ENCODE assay signal across 31 cellular contexts in genomic region chr4:183129675-183130074, GRCh38. TPM values are rescaled to one million over a fixed set of nuclear protein-coding genes. Genes with fewer than 3 reads are reported as not detected.
A peak's percentile ranks its signal among the peaks of the same experiment; 100 is the strongest.
DNase-seq lines count a peak whose midpoint lies in the region; ATAC-seq, FAIRE-seq and TF ChIP-seq lines count a peak whose summit lies in the region.
"Had no signal": no experiment of that assay in that cellular context is flagged by ENCODE, and none has a peak within 500 bp of the region (broad histone marks: within the 10 kb centered on the region; RNA-seq: fewer than 3 reads in every experiment).

No MANE protein-coding gene starts in this region.

- no peaks in the 10 kb centered on the region for H3K36me3 ChIP-seq in mammary epithelial cell (ENCODE audit: insufficient read depth, low read length)
- H3K36me3 ChIP-seq in CD8-positive, alpha-beta T cell (ENCODE audit: insufficient read depth, low read length): no peaks in the 10 kb centered on the region
- H3K36me3 ChIP-seq: lower lobe of right lung had no signal

- peak overlapping the region; percentile 33 for H3K27ac Mint-ChIP-seq in MCF 10A (ENCODE audit: low read depth, unreplicated experiment)
- no peak overlapping the region for H3K27ac Mint-ChIP-seq in CD8-positive, alpha-beta T cell
- no peak overlapping the region for H3K27ac Mint-ChIP-seq in immature natural killer cell
- H3K27ac Mint-ChIP-seq in type B pancreatic cell: no peak overlapping the region
- H3K27ac Mint-ChIP-seq: activated naive CD8-positive, alpha-beta T cell treated with anti-CD3 and anti-CD28 coated beads, Interleukin-2, amount 50 U/mL, for 24 hours; dendritic cell treated with granulocyte-macrophage colony-stimulating factor and Interleukin-4, amounts not matched to agents 40 ng/mL and 50 ng/mL, for 4 days; endodermal cell; stimulated activated naive B cell treated with anti-CD40 and anti-IgM and Interleukin-4, amounts not matched to agents 10 μg/mL and 1 μg/mL and 100 μg/mL, for 72 hours had no signal

- CTCF ChIA-PET in MCF 10A (lab: Yijun Ruan, JAX) (interaction anchor here (0.6 kb wide), 2 partner anchors 27 to 31 kb away, joined by 3 to 4 read pairs; partner anchors contain the start of gene WWC2), mammary epithelial cell (lab: Charles Lee; ENCODE audit: low non-redundant PET) (no interaction called here)
- CTCF ChIA-PET in CD8-positive, alpha-beta T cell (lab: Charles Lee): no interaction called here

- H3K27me3 Mint-ChIP-seq in MCF 10A (ENCODE audit: insufficient read depth, unreplicated experiment): no peaks in the 10 kb centered on the region
- peaks cover 7% of the 10 kb centered on the region for H3K27me3 Mint-ChIP-seq in CD8-positive, alpha-beta T cell (ENCODE audit: low read depth)
- H3K27me3 Mint-ChIP-seq in immature natural killer cell (ENCODE audit: low read depth in 3 of 3): peaks cover 0 to 2% (median 2%) of the 10 kb centered on the region in 3 donors
- no peaks in the 10 kb centered on the region for H3K27me3 Mint-ChIP-seq in type B pancreatic cell
- H3K27me3 Mint-ChIP-seq: dendritic cell treated with granulocyte-macrophage colony-stimulating factor and Interleukin-4, amounts not matched to agents 40 ng/mL and 50 ng/mL, for 4 days had no signal

- no peaks in the 10 kb centered on the region for H4K20me1 ChIP-seq in mammary epithelial cell (ENCODE audit: insufficient read depth, low read length)

- 100% methylated on average over 2 of the region's 2 CpGs for WGBS in mammary epithelial cell (ENCODE audit: low coverage, missing lambda C conversion rate)

- TF ChIP-seq CTCF in MCF 10A (IDR thresholded peaks at IDR 0.05; ENCODE audit: unreplicated experiment): no peak
- TF ChIP-seq CTCF in mammary epithelial cell (conservative IDR thresholded peaks at IDR 0.05 in 1 of 2, IDR thresholded peaks at IDR 0.05 in 1 of 2; ENCODE audit: extremely low read depth in 1 of 2, insufficient read depth in 1 of 2, low read depth in 1 of 2, low read length in 2 of 2): no peak
- no peak for TF ChIP-seq CTCF in VCaP (conservative IDR thresholded peaks at IDR 0.05)
- no peak for TF ChIP-seq CTCF in CD8-positive, alpha-beta T cell (IDR thresholded peaks at IDR 0.05)
- no peak for TF ChIP-seq CTCF in type B pancreatic cell (conservative IDR thresholded peaks at IDR 0.05)

- H2AFZ ChIP-seq in mammary epithelial cell (ENCODE audit: low read depth, low read length): no peak overlapping the region

- peak; percentile 6 for FAIRE-seq in H54 (lab: Jason Lieb, UNC)
- FAIRE-seq: GM12891, H1, small intestine, urothelium cell line had no signal

- H3K9me3 Mint-ChIP-seq in MCF 10A (ENCODE audit: unreplicated experiment) (no peaks in the 10 kb centered on the region), immature natural killer cell (no peaks in the 10 kb centered on the region), type B pancreatic cell (no peaks in the 10 kb centered on the region)
- no peaks in the 10 kb centered on the region for H3K9me3 Mint-ChIP-seq in CD8-positive, alpha-beta T cell
- H3K9me3 Mint-ChIP-seq: activated naive CD8-positive, alpha-beta T cell treated with anti-CD3 and anti-CD28 coated beads, Interleukin-2, amount 50 U/mL, for 24 hours; activated T-cell treated with anti-CD3 and anti-CD28 coated beads, Interleukin-2, amount 50 U/mL, for 4 hours; central memory CD8-positive, alpha-beta T cell; dendritic cell treated with granulocyte-macrophage colony-stimulating factor and Interleukin-4, amounts not matched to agents 40 ng/mL and 50 ng/mL, for 4 days; endodermal cell; nephron; stimulated activated naive B cell treated with anti-CD40 and anti-IgM and Interleukin-4, amounts not matched to agents 10 μg/mL and 1 μg/mL and 100 μg/mL, for 72 hours had no signal

- H3K4me2 ChIP-seq in mammary epithelial cell (ENCODE audit: insufficient read depth, low read depth, low read length): no peak overlapping the region
- H3K4me2 ChIP-seq: KMS-11 had no signal

- TF ChIP-seq POLR2A in H54 (IDR thresholded peaks at IDR 0.05; ENCODE audit: low read depth, low read length): no peak

- H3K9me3 ChIP-seq in mammary epithelial cell (replicated peaks; ENCODE audit: insufficient read depth, low read length): no peaks in the 10 kb centered on the region
- H3K9me3 ChIP-seq in CD8-positive, alpha-beta T cell (ENCODE audit: low read length): no peaks in the 10 kb centered on the region
- H3K9me3 ChIP-seq: lower lobe of right lung had no signal

- in situ Hi-C loops in mammary epithelial cell (cut with MboI; ENCODE audit: low sequenced_read_pairs in 2 of 2): no loop called here

- no peak for DNase-seq in MCF 10A (ENCODE audit: unreplicated experiment)
- no peak for DNase-seq in mammary epithelial cell
- no peak for DNase-seq in H54 (ENCODE audit: insufficient read length, low spot score)
- peak; percentile 58 for DNase-seq in pons (ENCODE audit: low spot score)
- no peak for DNase-seq in CD8-positive, alpha-beta T cell
- DNase-seq in immature natural killer cell: no peak
- no peak for DNase-seq in type B pancreatic cell (ENCODE audit: extremely low spot score, unreplicated experiment)
- DNase-seq: activated naive CD8-positive, alpha-beta T cell treated with anti-CD3 and anti-CD28 coated beads, Interleukin-2, amount 50 U/mL, for 24 hours; activated T-cell treated with anti-CD3 and anti-CD28 coated beads, Interleukin-2, amount 50 U/mL, for 4 hours; AML-193; endodermal cell; kidney; lower lobe of right lung; MM.1S; NCI-H1436; NCI-H2081; NCI-H226; NCI-H526 treated with DMSO at 0.1 percent for 48 hours; small intestine; stimulated activated naive B cell treated with anti-CD40 and anti-IgM and Interleukin-4, amounts not matched to agents 10 μg/mL and 1 μg/mL and 100 μg/mL, for 72 hours; T1000 had no signal

- no peak overlapping the region for H3K4me3 ChIP-seq in mammary epithelial cell (replicated peaks in 1 of 3; ENCODE audit: insufficient read depth in 1 of 3, low read depth in 2 of 3, low read length in 3 of 3)
- H3K4me3 ChIP-seq in CD8-positive, alpha-beta T cell (ENCODE audit: low read depth, low read length): no peak overlapping the region
- H3K4me3 ChIP-seq: lower lobe of right lung had no signal

- H3K4me3 Mint-ChIP-seq in MCF 10A (ENCODE audit: unreplicated experiment) (no peak overlapping the region), immature natural killer cell (no peak overlapping the region), type B pancreatic cell (no peak overlapping the region)
- no peak overlapping the region for H3K4me3 Mint-ChIP-seq in CD8-positive, alpha-beta T cell
- H3K4me3 Mint-ChIP-seq: activated naive CD8-positive, alpha-beta T cell treated with anti-CD3 and anti-CD28 coated beads, Interleukin-2, amount 50 U/mL, for 24 hours; activated T-cell treated with anti-CD3 and anti-CD28 coated beads, Interleukin-2, amount 50 U/mL, for 4 hours; central memory CD8-positive, alpha-beta T cell; dendritic cell treated with granulocyte-macrophage colony-stimulating factor and Interleukin-4, amounts not matched to agents 40 ng/mL and 50 ng/mL, for 4 days; endodermal cell; nephron; stimulated activated naive B cell treated with anti-CD40 and anti-IgM and Interleukin-4, amounts not matched to agents 10 μg/mL and 1 μg/mL and 100 μg/mL, for 72 hours had no signal

- no peak for ATAC-seq in CD8-positive, alpha-beta T cell
- ATAC-seq: activated naive CD8-positive, alpha-beta T cell treated with anti-CD3 and anti-CD28 coated beads, Interleukin-2, amount 50 U/mL, for 24 hours; activated T-cell treated with anti-CD3 and anti-CD28 coated beads, Interleukin-2, amount 50 U/mL, for 4 hours; esophagus mucosa; stimulated activated naive B cell treated with anti-CD40 and anti-IgM and Interleukin-4, amounts not matched to agents 10 μg/mL and 1 μg/mL and 100 μg/mL, for 72 hours had no signal

- dilution Hi-C loops in mammary epithelial cell (cut with HindIII; ENCODE audit: low sequenced_read_pairs): no loop called here

- no peak overlapping the region for H3K9ac ChIP-seq in mammary epithelial cell (ENCODE audit: insufficient read depth, low read length)
- H3K9ac ChIP-seq: KMS-11 had no signal

- no peaks in the 10 kb centered on the region for H3K36me3 Mint-ChIP-seq in MCF 10A (ENCODE audit: insufficient read depth, unreplicated experiment)
- no peaks in the 10 kb centered on the region for H3K36me3 Mint-ChIP-seq in CD8-positive, alpha-beta T cell
- H3K36me3 Mint-ChIP-seq in immature natural killer cell: no peaks in the 10 kb centered on the region
- H3K36me3 Mint-ChIP-seq in type B pancreatic cell: no peaks in the 10 kb centered on the region
- H3K36me3 Mint-ChIP-seq: stimulated activated naive B cell treated with anti-CD40 and anti-IgM and Interleukin-4, amounts not matched to agents 10 μg/mL and 1 μg/mL and 100 μg/mL, for 72 hours had no signal

- H3K4me1 Mint-ChIP-seq in MCF 10A (ENCODE audit: insufficient read depth, unreplicated experiment) (peaks cover 42% of the 10 kb centered on the region), immature natural killer cell (peaks cover 0 to 1% of the 10 kb centered on the region in 2 donors), type B pancreatic cell (ENCODE audit: unreplicated experiment) (no peaks in the 10 kb centered on the region)
- no peaks in the 10 kb centered on the region for H3K4me1 Mint-ChIP-seq in CD8-positive, alpha-beta T cell (ENCODE audit: low read depth)
- H3K4me1 Mint-ChIP-seq: activated naive CD8-positive, alpha-beta T cell treated with anti-CD3 and anti-CD28 coated beads, Interleukin-2, amount 50 U/mL, for 24 hours; central memory CD8-positive, alpha-beta T cell; stimulated activated naive B cell treated with anti-CD40 and anti-IgM and Interleukin-4, amounts not matched to agents 10 μg/mL and 1 μg/mL and 100 μg/mL, for 72 hours had no signal

- BruUV-seq in MCF 10A (replicated peaks; lab: Mats Ljungman, UMichigan) (no TSS peak), mammary epithelial cell (replicated peaks; lab: Mats Ljungman, UMichigan) (no TSS peak)

- H3K27me3 ChIP-seq in mammary epithelial cell (ENCODE audit: insufficient read depth, low read length): no peaks in the 10 kb centered on the region
- no peaks in the 10 kb centered on the region for H3K27me3 ChIP-seq in CD8-positive, alpha-beta T cell (ENCODE audit: insufficient read depth, low read length)

- H3K27ac ChIP-seq in mammary epithelial cell (ENCODE audit: insufficient read depth, low read depth, low read length) (no peak overlapping the region), VCaP (peak overlapping the region; percentile 22; the same call in 1 of the 2 replicates)
- no peak overlapping the region for H3K27ac ChIP-seq in CD8-positive, alpha-beta T cell (ENCODE audit: low read depth, low read length)
- H3K27ac ChIP-seq: HL-60, KMS-11, lower lobe of right lung had no signal

- POLR2A ChIA-PET in MCF 10A (lab: Yijun Ruan, JAX): interaction anchor here (0.6 to 2.9 kb wide), 3 partner anchors 30 to 1942 kb away, joined by 3 to 30 read pairs (median 9); partner anchors contain the start of gene WWC2
- POLR2A ChIA-PET in CD8-positive, alpha-beta T cell (lab: Charles Lee): no interaction called here

- intact Hi-C loops in MCF 10A (cut with micrococcal nuclease) (no loop called here), mammary epithelial cell (cut with micrococcal nuclease) (loop anchor here (5.0 kb wide), 1 partner anchor 32 kb away; the partner anchor contains the start of gene WWC2)
- intact Hi-C loops in CD8-positive, alpha-beta T cell (cut with DNase I, micrococcal nuclease): no loop called here

- H3K4me1 ChIP-seq in mammary epithelial cell (ENCODE audit: insufficient read depth, low read length): peaks cover 9% of the 10 kb centered on the region
- H3K4me1 ChIP-seq in CD8-positive, alpha-beta T cell (ENCODE audit: insufficient read depth, low read length): no peaks in the 10 kb centered on the region

- H3K79me2 ChIP-seq in mammary epithelial cell (ENCODE audit: insufficient read depth, low read length): peaks cover 78% of the 10 kb centered on the region

RNA-seq across cellular contexts. Expression of gene WWC2, which starts 30.6 kb away (rescaled TPM):
- total RNA-seq in MCF 10A (2022) (38.6 and 42.4 TPM in 2 replicates), mammary epithelial cell (10 to 100 TPM; 20.0 to 35.7 TPM), type B pancreatic cell (ENCODE audit: low replicate concordance) (23.9 and 24.6 TPM in 2 replicates)
- polyA plus RNA-seq in mammary epithelial cell (9.1 TPM), immature natural killer cell (1 to 10 TPM in 1 of 3 donors, under 1 TPM in 2; 0.13 to 3.7 (median 0.78) TPM)
- polyA minus RNA-seq in mammary epithelial cell: 18.6 TPM
- 1 to 10 TPM in 1 of 2 experiments, under 1 TPM in 1; 0.73 to 1.8 TPM for total RNA-seq in CD8-positive, alpha-beta T cell
